In genomic region chr4:116632269-116632668, GRCh38 we compare ENCODE assay signal across 22 cellular contexts.
A peak's percentile ranks its signal among the peaks of the same experiment; 100 is the strongest.
DNase-seq lines count a peak whose midpoint lies in the region; ATAC-seq, FAIRE-seq and TF ChIP-seq lines count a peak whose summit lies in the region.
"Had no signal": no experiment of that assay in that cellular context is flagged by ENCODE, and none has a peak within 500 bp of the region (broad histone marks: within the 10 kb centered on the region; RNA-seq: fewer than 3 reads in every experiment).

No MANE protein-coding gene starts in this region.

- TF ChIP-seq POLR2A in endothelial cell of umbilical vein (IDR thresholded peaks at IDR 0.05; ENCODE audit: low read depth, low read length): no peak

- H3K27ac ChIP-seq in endothelial cell of umbilical vein (ENCODE audit: insufficient read depth, low read depth, low read length): no peak overlapping the region
- no peak overlapping the region for H3K27ac ChIP-seq in effector memory CD4-positive, alpha-beta T cell (ENCODE audit: insufficient read depth, low read length, poor library complexity, severe bottlenecking)
- H3K27ac ChIP-seq: 22Rv1, A549, C4-2B had no signal

- DNase-seq in NCI-H1105 treated with DMSO at 0.1 percent for 48 hours (lab: John Stamatoyannopoulos, UW) (peak; percentile 18), NCI-H1105 (lab: John Stamatoyannopoulos, UW) (no peak), NCI-H446 treated with DMSO at 0.1 percent for 48 hours (lab: John Stamatoyannopoulos, UW) (peak; percentile 98), endothelial cell of umbilical vein (ENCODE audit: low read depth, low spot score) (peak; percentile 81), activated gamma-delta T cell treated with Interleukin-2 at 50 U/mL for 16 hours (no peak)
- DNase-seq in effector memory CD4-positive, alpha-beta T cell: no peak
- DNase-seq: AML-193; Caco-2; CD4-positive, alpha-beta T cell; HCEC 1CT; IMR-90 had no signal

- no TSS peak for BruUV-seq in endothelial cell of umbilical vein (replicated peaks; lab: Mats Ljungman, UMichigan)

- intact Hi-C loops in endothelial cell of umbilical vein (cut with micrococcal nuclease): no loop called here

- no peak overlapping the region for H2AFZ ChIP-seq in endothelial cell of umbilical vein (ENCODE audit: low read depth, low read length)
- H2AFZ ChIP-seq: GM23338 had no signal

- H3K4me2 ChIP-seq in endothelial cell of umbilical vein (ENCODE audit: insufficient read depth, low read length): no peak overlapping the region
- H3K4me2 ChIP-seq: A549, GM23338 had no signal

- H4K20me1 ChIP-seq in endothelial cell of umbilical vein (replicated peaks; ENCODE audit: control insufficient read depth, extremely low read depth, insufficient read depth, low read length): no peaks in the 10 kb centered on the region

- H3K9me1 ChIP-seq in endothelial cell of umbilical vein (replicated peaks; ENCODE audit: control insufficient read depth, extremely low read depth, insufficient read depth, low read length): no peaks in the 10 kb centered on the region

- H3K79me2 ChIP-seq in endothelial cell of umbilical vein (ENCODE audit: control insufficient read depth, insufficient read depth, low read length): no peaks in the 10 kb centered on the region

- POLR2A ChIA-PET in endothelial cell of umbilical vein (lab: Charles Lee): no interaction called here

- no peak overlapping the region for H3K9ac ChIP-seq in endothelial cell of umbilical vein (replicated peaks; ENCODE audit: extremely low read depth, insufficient read depth, low read length)

- H3K4me3 ChIP-seq in endothelial cell of umbilical vein (replicated peaks in 1 of 3; ENCODE audit: insufficient read depth in 1 of 3, low read depth in 1 of 3, low read length in 3 of 3): no peak overlapping the region
- H3K4me3 ChIP-seq in effector memory CD4-positive, alpha-beta T cell (ENCODE audit: insufficient read depth, low read depth, low read length, poor library complexity, severe bottlenecking): no peak overlapping the region
- H3K4me3 ChIP-seq: A549, GM23338 had no signal

- dilution Hi-C loops in endothelial cell of umbilical vein (cut with MboI; ENCODE audit: extremely low pct_ligation_motif_present, low sequenced_read_pairs): no loop called here

- TF ChIP-seq CTCF in endothelial cell of umbilical vein (IDR thresholded peaks at IDR 0.05; ENCODE audit: extremely low read depth in 1 of 2, insufficient read depth in 1 of 2, low read depth in 1 of 2, low read length in 2 of 2): no peak

- no peak for FAIRE-seq in endothelial cell of umbilical vein (lab: Jason Lieb, UNC)
- FAIRE-seq: A549, D721Med, G401.6, GM12891, GM18507, H54, HTR-8/SVneo had no signal

- H3K27me3 ChIP-seq in endothelial cell of umbilical vein (ENCODE audit: control insufficient read depth in 2 of 2, insufficient read depth in 2 of 2, low read length in 2 of 2): no peaks in the 10 kb centered on the region
- no peaks in the 10 kb centered on the region for H3K27me3 ChIP-seq in effector memory CD4-positive, alpha-beta T cell (replicated peaks; ENCODE audit: control insufficient read depth, insufficient read depth, low read length, poor library complexity, severe bottlenecking)

- ATAC-seq in HG02623 (IDR thresholded peaks at IDR 0.05; ENCODE audit: unreplicated experiment): no peak
- ATAC-seq: A549, GM23338 had no signal

- H3K36me3 ChIP-seq in endothelial cell of umbilical vein (ENCODE audit: control insufficient read depth in 2 of 2, extremely low read depth in 1 of 2, insufficient read depth in 2 of 2, low read length in 2 of 2): no peaks in the 10 kb centered on the region
- no peaks in the 10 kb centered on the region for H3K36me3 ChIP-seq in effector memory CD4-positive, alpha-beta T cell (ENCODE audit: control insufficient read depth, insufficient read depth, low read length)

- CTCF ChIA-PET in endothelial cell of umbilical vein (lab: Charles Lee): interaction anchor here (1.1 kb wide), 1 partner anchor 9 kb away, joined by 3 read pairs; no protein-coding TSS in a partner anchor

- no peaks in the 10 kb centered on the region for H3K4me1 ChIP-seq in endothelial cell of umbilical vein (ENCODE audit: control insufficient read depth, extremely low read depth, insufficient read depth, low read length)
- no peaks in the 10 kb centered on the region for H3K4me1 ChIP-seq in effector memory CD4-positive, alpha-beta T cell (ENCODE audit: control insufficient read depth, insufficient read depth, low read length, poor library complexity, severe bottlenecking)
- H3K4me1 ChIP-seq: A549, Caco-2 had no signal

- H3K9me3 ChIP-seq in endothelial cell of umbilical vein (replicated peaks; ENCODE audit: control insufficient read depth, insufficient read depth, low read length): no peaks in the 10 kb centered on the region
- no peaks in the 10 kb centered on the region for H3K9me3 ChIP-seq in effector memory CD4-positive, alpha-beta T cell (ENCODE audit: control insufficient read depth, low read length)
- H3K9me3 ChIP-seq: A549, Caco-2 had no signal

TF ChIP-seq in endothelial cell of umbilical vein, 7 proteins besides CTCF, POLR2A, EP300 and RAD21:
- TF ChIP-seq EZH2 (IDR thresholded peaks at IDR 0.05; ENCODE audit: borderline replicate concordance, low read depth, low read length, severe bottlenecking) (no peak), FOS (IDR thresholded peaks at IDR 0.05; ENCODE audit: borderline replicate concordance, insufficient read depth, low read length) (no peak), POLR2AphosphoS5 (IDR thresholded peaks at IDR 0.05; ENCODE audit: insufficient read depth, low read depth, low read length) (no peak), JUN (IDR thresholded peaks at IDR 0.05; ENCODE audit: borderline replicate concordance, insufficient read depth, insufficient read length, low read depth) (no peak), GATA2 (IDR thresholded peaks at IDR 0.05; ENCODE audit: insufficient read depth, insufficient read length, low read depth, low read length) (no peak), MYC (IDR thresholded peaks at IDR 0.05; ENCODE audit: low read depth, low read length) (no peak)

Comparison
In these comparisons a context has a peak if more than half of its experiments do, and no peak if none do; other contexts are left out.
1. DNase-seq: peak in NCI-H1105 treated with DMSO at 0.1 percent for 48 hours (single experiment), NCI-H446 treated with DMSO at 0.1 percent for 48 hours (single experiment) and endothelial cell of umbilical vein (single experiment); none in NCI-H1105 (single experiment), effector memory CD4-positive, alpha-beta T cell (0 of 3) and activated gamma-delta T cell treated with Interleukin-2 at 50 U/mL for 16 hours (single experiment).